ENCODE assay signal across 8 cellular contexts in the genomic region with DNA sequence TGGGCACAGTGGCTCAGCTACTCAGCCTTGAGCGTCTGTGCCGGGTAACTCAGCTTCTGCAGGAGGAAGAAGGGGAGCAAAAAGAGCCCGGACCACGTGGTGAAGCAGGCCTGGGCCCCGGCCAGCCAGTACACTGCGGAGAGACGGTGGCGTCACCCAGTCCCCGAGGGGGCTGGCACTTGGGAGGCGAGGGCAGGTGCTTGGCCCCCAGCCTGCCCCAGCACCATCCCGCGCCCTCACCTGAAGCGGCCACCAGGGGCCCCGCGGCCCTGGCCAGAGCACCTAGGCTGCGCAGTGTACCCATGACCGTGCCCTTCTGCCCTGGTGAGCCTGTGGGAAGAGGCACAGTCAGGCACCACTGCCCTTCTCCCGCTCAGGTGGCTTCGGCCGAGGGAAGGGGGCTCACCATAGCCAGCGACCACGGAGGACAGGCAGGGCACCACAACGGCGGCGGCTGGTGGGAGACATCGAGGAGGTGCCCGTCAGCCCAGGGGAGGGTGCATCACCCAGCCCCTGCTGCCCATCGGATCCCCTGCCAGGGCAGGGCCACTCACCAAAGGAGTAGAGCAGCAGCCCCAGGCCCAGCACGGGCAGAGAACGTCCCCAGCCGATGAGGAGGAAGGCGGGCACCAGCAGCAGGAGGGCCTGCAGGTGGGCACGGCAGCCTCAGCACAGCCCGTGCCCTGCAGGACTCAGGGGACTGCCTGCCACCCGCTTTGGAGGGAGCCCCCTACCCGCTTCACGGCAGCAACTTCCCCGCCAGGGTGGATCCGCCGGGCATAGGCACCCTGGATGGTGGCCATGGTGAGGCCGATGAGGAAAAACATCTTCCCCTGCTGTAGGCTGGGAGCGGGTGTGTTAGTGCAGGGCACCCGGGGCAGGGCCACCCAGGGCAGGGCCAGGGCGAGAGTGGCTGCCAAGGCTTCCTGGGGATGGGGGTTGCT. TPM values are rescaled to one million over a fixed set of nuclear protein-coding genes. Genes with fewer than 3 reads are reported as not detected.
DNase-seq lines count a peak whose midpoint lies in the region; ATAC-seq, FAIRE-seq and TF ChIP-seq lines count a peak whose summit lies in the region.

No MANE protein-coding gene starts in this region.

- no peak overlapping the region for H3K4me2 ChIP-seq in H1 (ENCODE audit: insufficient read depth in 1 of 2, low read depth in 2 of 2, low read length in 2 of 2)

- H3K23ac ChIP-seq in H1 (ENCODE audit: insufficient read length), result no peak overlapping the region

- H3K4me1 ChIP-seq in H1 (replicated peaks in 1 of 4; ENCODE audit: control insufficient read depth in 3 of 4, insufficient read depth in 4 of 4, low read length in 3 of 4) (peaks cover 0 to 14% (median 4%) of the 10 kb centered on the region in 4 experiments; a peak in 5 of 7 replicates), pancreas (peaks cover 11 to 23% (median 19%) of the 10 kb centered on the region in 3 donors)

- WGBS in H1 (ENCODE audit: extremely low coverage in 1 of 2, insufficient coverage in 1 of 2, insufficient read length in 1 of 2, insufficient replicate concordance in 2 of 2, low coverage in 1 of 2, low lambda C conversion rate in 2 of 2, missing lambda C conversion rate in 1 of 2), 2 experiments, result 94% methylated on average over 32 of the region's 44 CpGs; no CpG with 5 or more reads in 1 of the 2 experiments
- 66 to 69% methylated on average over 44 of the region's 44 CpGs for WGBS in pancreas, 2 donors

- H4K20me1 ChIP-seq in H1 (replicated peaks in 1 of 2; ENCODE audit: control insufficient read depth in 1 of 2, insufficient read depth in 2 of 2, low read length in 2 of 2), result peaks cover 4 to 19% of the 10 kb centered on the region in 2 experiments

- no peak for TF ChIP-seq EP300 in H1 (IDR thresholded peaks at IDR 0.05; ENCODE audit: borderline replicate concordance in 1 of 2, low read depth in 2 of 2, low read length in 2 of 2)

- CTCF ChIA-PET in H1 (lab: Charles Lee; ENCODE audit: partially characterized antibody), result interaction anchor here (0.6 to 2.3 kb wide), 8 partner anchors 17 to 164 kb away, joined by 3 to 6 read pairs (median 4); no protein-coding TSS in a partner anchor

- H4K91ac ChIP-seq in H1 (replicated peaks; ENCODE audit: insufficient read length, low read length), result no peak overlapping the region

- peak; percentile 59 to 76 (median 71) for ATAC-seq in pancreas
- ATAC-seq in HG02763 (IDR thresholded peaks at IDR 0.05; ENCODE audit: unreplicated experiment), result no peak

- H2BK20ac ChIP-seq in H1 (ENCODE audit: low read length), result no peak overlapping the region

- no peak overlapping the region for H2BK120ac ChIP-seq in H1 (replicated peaks; ENCODE audit: low read depth, low read length)

- TF ChIP-seq POLR2A in H1 (IDR thresholded peaks at IDR 0.05; ENCODE audit: control extremely low read depth in 1 of 2, low read depth in 2 of 2, low read length in 2 of 2), result no peak

- peaks cover 5% of the 10 kb centered on the region for H3K79me1 ChIP-seq in H1 (ENCODE audit: low read depth, low read length)

- H3K27me3 ChIP-seq in H1 (replicated peaks in 1 of 4; ENCODE audit: control insufficient read depth in 3 of 4, extremely low read depth in 1 of 4, insufficient read depth in 3 of 4, low read length in 3 of 4) (no peaks in the 10 kb centered on the region), pancreas (no peaks in the 10 kb centered on the region)

- no peak overlapping the region for H3K18ac ChIP-seq in H1 (ENCODE audit: extremely low read depth, low read length)

- no peak overlapping the region for H3K9ac ChIP-seq in H1 (replicated peaks in 1 of 4; ENCODE audit: extremely low read depth in 1 of 4, low read depth in 3 of 4, low read length in 3 of 4)

- H3K23me2 ChIP-seq in H1 (ENCODE audit: low read depth, low read length), result peaks cover 15% of the 10 kb centered on the region

- peaks cover 0 to 15% of the 10 kb centered on the region in 2 experiments; a peak in 2 of 4 replicates for H3K79me2 ChIP-seq in H1 (ENCODE audit: control insufficient read depth in 1 of 2, insufficient read depth in 2 of 2, low read length in 2 of 2)

- POLR2A ChIA-PET in H1 (lab: Charles Lee; ENCODE audit: partially characterized antibody), result interaction anchor here (0.6 to 2.0 kb wide), 4 partner anchors 8 to 214 kb away, joined by 3 to 5 read pairs (median 4); partner anchors contain the start of gene ADD1

- peak in 1 of 2 experiments; percentile 26; a peak in 2 of 4 replicates for TF ChIP-seq RAD21 in H1 (IDR thresholded peaks at IDR 0.05 in 1 of 2, conservative IDR thresholded peaks at IDR 0.05 in 1 of 2; ENCODE audit: low read depth in 2 of 2, low read length in 2 of 2)

- H3K4me3 ChIP-seq in H1 (ENCODE audit: extremely low read depth in 1 of 4, insufficient read depth in 2 of 4, low read depth in 3 of 4, low read length in 4 of 4), result no peak overlapping the region
- H3K4me3 ChIP-seq in pancreas, result no peak overlapping the region

- H2AK5ac ChIP-seq in H1 (ENCODE audit: low read depth, low read length), result no peak overlapping the region

- DNase-seq in DMS53 treated with DMSO at 0.1 percent for 48 hours (lab: John Stamatoyannopoulos, UW; ENCODE audit: unreplicated experiment), result peak; percentile 95
- peak; percentile 93 for DNase-seq in NCI-H2196 (lab: John Stamatoyannopoulos, UW; ENCODE audit: unreplicated experiment)
- DNase-seq in H1 (ENCODE audit: low read depth in 1 of 2, low spot score in 2 of 2), result peak in 1 of 2 experiments; percentile 60
- DNase-seq in pancreas, result peak; percentile 81 to 94 (median 86)
- DNase-seq in SIG-M5 treated with dmso at 0.1 percent for 504 hours (lab: John Stamatoyannopoulos, UW; ENCODE audit: unreplicated experiment), result no peak
- DNase-seq in Kasumi-1 (lab: John Stamatoyannopoulos, UW), result no peak
- DNase-seq in HUDEP-2 (lab: John Stamatoyannopoulos, UW; ENCODE audit: unreplicated experiment in 76 of 76), result no peak

- H4K5ac ChIP-seq in H1 (ENCODE audit: insufficient read length, low read depth, low read length), result no peak overlapping the region

- peak in 2 of 3 experiments; percentile 39 to 53; a peak in 3 of 4 replicates for TF ChIP-seq CTCF in H1 (IDR thresholded peaks at IDR 0.05; ENCODE audit: control extremely low read depth in 1 of 3, insufficient read depth in 1 of 3, low read depth in 1 of 3, low read length in 3 of 3)
- peak in 3 of 4 donors; percentile 11 to 43 (median 18) for TF ChIP-seq CTCF in pancreas (IDR thresholded peaks at IDR 0.05)

- H3K9me3 ChIP-seq in H1 (ENCODE audit: insufficient read depth in 2 of 2, low read depth in 1 of 2, low read length in 1 of 2) (no peaks in the 10 kb centered on the region), pancreas (no peaks in the 10 kb centered on the region)

- H4K8ac ChIP-seq in H1 (ENCODE audit: extremely low read depth, insufficient read depth, low read length), result no peak overlapping the region

- H2BK15ac ChIP-seq in H1 (ENCODE audit: low read length), result no peak overlapping the region

- H2BK12ac ChIP-seq in H1 (ENCODE audit: low read depth, low read length), result no peak overlapping the region

- no peak overlapping the region for H2BK5ac ChIP-seq in H1 (ENCODE audit: low read depth, low read length)

- no peak overlapping the region for H2AFZ ChIP-seq in H1 (ENCODE audit: low read length)

- H3K27ac ChIP-seq in H1 (ENCODE audit: low read depth, low read length), result 0 out of 2 replicates have a peak overlapping the region, but pooled peaks have one; percentile 28
- peak overlapping the region; percentile 65 to 71 (median 70) for H3K27ac ChIP-seq in pancreas

- no peak overlapping the region for H3K14ac ChIP-seq in H1 (ENCODE audit: insufficient read length)

- H3K4ac ChIP-seq in H1 (replicated peaks; ENCODE audit: insufficient read length, low read depth, low read length), result no peak overlapping the region

- H3K36me3 ChIP-seq in H1 (ENCODE audit: control insufficient read depth in 2 of 4, insufficient read depth in 4 of 4, low read length in 3 of 4), result peaks cover 4 to 30% (median 20%) of the 10 kb centered on the region in 4 experiments
- H3K36me3 ChIP-seq in pancreas, result peaks cover 0 to 30% (median 3%) of the 10 kb centered on the region in 3 donors

- FAIRE-seq in H1 (lab: Jason Lieb, UNC) (no peak), pancreas (lab: Jason Lieb, UNC) (no peak)

- H3K56ac ChIP-seq in H1 (replicated peaks; ENCODE audit: insufficient read length, low read depth, low read length), result no peak overlapping the region

- intact Hi-C loops in pancreas (cut with DNase I), result loop anchor here in 2 of 3 donors (10.0 kb wide), 1 partner anchor 166 kb away; no protein-coding TSS in a partner anchor

TF ChIP-seq in H1, 55 proteins besides CTCF, POLR2A, EP300 and RAD21:
- TF ChIP-seq POLR2AphosphoS5 (IDR thresholded peaks at IDR 0.05; ENCODE audit: low read depth, low read length) (0 out of 2 replicates have a peak, but pooled peaks have one; percentile 1), JUND (IDR thresholded peaks at IDR 0.05; ENCODE audit: low read length) (no peak)
TF ChIP-seq in H1: peak in this region for 1.

RNA-seq across cellular contexts. Expression of gene NOP14, which starts 32.1 kb away (rescaled TPM):
- 44.4 and 45.3 TPM in 2 replicates for total RNA-seq in H1 (2021; fragmentation: NEBNext Ultra II Directional; extraction: Animal tissue kit (Norgen Biotek cat#: 25700))
- polyA plus RNA-seq in H1 (2011; rRNA removed) (8.6 TPM in 2 replicates), pancreas (10 to 100 TPM; 11.1 to 15.9 TPM)
- 9.5 TPM for polyA plus RNA-seq in H1 (2011; cell fraction: cytosol; rRNA removed)
- polyA plus RNA-seq in H1 (2011; cell fraction: nucleus; rRNA removed), result 13.1 TPM
- polyA plus RNA-seq in H1 (2012, experiment 1 of 2), result 32.1 to 38.1 TPM (median 36.6 TPM) in 4 replicates
- 15.3 TPM for polyA plus RNA-seq in H1 (2012, experiment 2 of 2)
- 44.3 TPM for polyA plus RNA-seq in H1 (2013, experiment 1 of 2)
- 41.2 TPM for polyA plus RNA-seq in H1 (2013, experiment 2 of 2)
- polyA minus RNA-seq in H1 (2011; rRNA and poly(A)+ RNA removed), result 8.9 and 9.4 TPM in 2 replicates
- 19.7 TPM for polyA minus RNA-seq in H1 (2011; cell fraction: cytosol; rRNA and poly(A)+ RNA removed)
- 17.3 TPM for polyA minus RNA-seq in H1 (2011; cell fraction: nucleus; rRNA and poly(A)+ RNA removed)
- total RNA-seq in pancreas, result 10 to 100 TPM; 15.2 to 31.0 (median 19.1) TPM

RNA-seq across cellular contexts. Expression of gene GRK4, which starts 32.3 kb away (rescaled TPM):
- 1.8 and 2.1 TPM in 2 replicates for total RNA-seq in H1 (2021; fragmentation: NEBNext Ultra II Directional; extraction: Animal tissue kit (Norgen Biotek cat#: 25700))
- polyA plus RNA-seq in H1 (2011; rRNA removed) (0.69 and 0.77 TPM in 2 replicates), pancreas (1 to 10 TPM; 7.5 to 9.7 TPM)
- polyA plus RNA-seq in H1 (2011; cell fraction: cytosol; rRNA removed), result 1.2 TPM
- polyA plus RNA-seq in H1 (2011; cell fraction: nucleus; rRNA removed), result 1.0 TPM
- polyA plus RNA-seq in H1 (2012, experiment 1 of 2), result 0.85 to 1.4 TPM (median 1.1 TPM) in 4 replicates
- polyA plus RNA-seq in H1 (2012, experiment 2 of 2), result 0.50 TPM
- 1.6 TPM for polyA plus RNA-seq in H1 (2013, experiment 1 of 2)
- 1.4 TPM for polyA plus RNA-seq in H1 (2013, experiment 2 of 2)
- polyA minus RNA-seq in H1 (2011; rRNA and poly(A)+ RNA removed), result 1.1 TPM in 2 replicates
- 0.73 TPM for polyA minus RNA-seq in H1 (2011; cell fraction: cytosol; rRNA and poly(A)+ RNA removed)
- 1.9 TPM for polyA minus RNA-seq in H1 (2011; cell fraction: nucleus; rRNA and poly(A)+ RNA removed)
- total RNA-seq in pancreas, result 1 to 10 TPM; 4.6 to 6.3 (median 5.3) TPM

Comparison
In these comparisons a context has a peak if more than half of its experiments do, and no peak if none do; other contexts are left out.
1. DNase-seq: peak in DMS53 treated with DMSO at 0.1 percent for 48 hours (single experiment), NCI-H2196 (single experiment) and pancreas (6 of 6); none in SIG-M5 treated with dmso at 0.1 percent for 504 hours (single experiment), Kasumi-1 (0 of 2) and HUDEP-2 (0 of 76).